ENCODE assay signal across 2 cellular contexts in genomic region chr7:126686474-126686873, GRCh38.
TF ChIP-seq lines count a peak whose summit lies in the region.

No MANE protein-coding gene starts in this region.

TF ChIP-seq in IMR-90, 13 proteins besides CTCF, POLR2A, EP300 and RAD21:
- TF ChIP-seq FOS (IDR thresholded peaks at IDR 0.05; ENCODE audit: low read depth, low read length), result no peak
- no peak for TF ChIP-seq MXI1 (IDR thresholded peaks at IDR 0.05; ENCODE audit: borderline replicate concordance, low read depth, low read length)
- TF ChIP-seq, protein P1, sequence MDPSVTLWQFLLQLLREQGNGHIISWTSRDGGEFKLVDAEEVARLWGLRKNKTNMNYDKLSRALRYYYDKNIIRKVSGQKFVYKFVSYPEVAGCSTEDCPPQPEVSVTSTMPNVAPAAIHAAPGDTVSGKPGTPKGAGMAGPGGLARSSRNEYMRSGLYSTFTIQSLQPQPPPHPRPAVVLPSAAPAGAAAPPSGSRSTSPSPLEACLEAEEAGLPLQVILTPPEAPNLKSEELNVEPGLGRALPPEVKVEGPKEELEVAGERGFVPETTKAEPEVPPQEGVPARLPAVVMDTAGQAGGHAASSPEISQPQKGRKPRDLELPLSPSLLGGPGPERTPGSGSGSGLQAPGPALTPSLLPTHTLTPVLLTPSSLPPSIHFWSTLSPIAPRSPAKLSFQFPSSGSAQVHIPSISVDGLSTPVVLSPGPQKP (IDR thresholded peaks at IDR 0.05; ENCODE audit: borderline replicate concordance, low read depth, low read length), result no peak
- no peak for TF ChIP-seq RCOR1 (IDR thresholded peaks at IDR 0.05; ENCODE audit: insufficient replicate concordance, low read length)
- no peak for TF ChIP-seq RFX5 (IDR thresholded peaks at IDR 0.05; ENCODE audit: low read depth, low read length)
- TF ChIP-seq CEBPB (IDR thresholded peaks at IDR 0.05; ENCODE audit: low read depth, low read length), result no peak
- TF ChIP-seq, protein P2, sequence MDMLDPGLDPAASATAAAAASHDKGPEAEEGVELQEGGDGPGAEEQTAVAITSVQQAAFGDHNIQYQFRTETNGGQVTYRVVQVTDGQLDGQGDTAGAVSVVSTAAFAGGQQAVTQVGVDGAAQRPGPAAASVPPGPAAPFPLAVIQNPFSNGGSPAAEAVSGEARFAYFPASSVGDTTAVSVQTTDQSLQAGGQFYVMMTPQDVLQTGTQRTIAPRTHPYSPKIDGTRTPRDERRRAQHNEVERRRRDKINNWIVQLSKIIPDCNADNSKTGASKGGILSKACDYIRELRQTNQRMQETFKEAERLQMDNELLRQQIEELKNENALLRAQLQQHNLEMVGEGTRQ (IDR thresholded peaks at IDR 0.05; ENCODE audit: low read depth, low read length), result no peak
- no peak for TF ChIP-seq SMC3 (IDR thresholded peaks at IDR 0.05; ENCODE audit: low read depth, low read length)
- TF ChIP-seq NFE2L2 (IDR thresholded peaks at IDR 0.05; ENCODE audit: low read depth, low read length), result no peak
TF ChIP-seq in IMR-90: peak in this region for 0.

TF ChIP-seq in H1, 55 proteins besides CTCF, POLR2A, EP300 and RAD21:
- TF ChIP-seq CHD1 (IDR thresholded peaks at IDR 0.05; ENCODE audit: low read depth, low read length) (no peak), EGR1 (IDR thresholded peaks at IDR 0.05; ENCODE audit: borderline replicate concordance, low read depth, low read length) (no peak), JUN (IDR thresholded peaks at IDR 0.05; ENCODE audit: low read depth, low read length) (no peak), TAF7 (optimal IDR thresholded peaks at IDR 0.05; ENCODE audit: borderline replicate concordance, low read depth, low read length) (no peak), SIN3A (conservative IDR thresholded peaks at IDR 0.05 in 1 of 2, IDR thresholded peaks at IDR 0.05 in 1 of 2; ENCODE audit: low read depth in 1 of 2, low read length in 2 of 2) (no peak), RFX5 (IDR thresholded peaks at IDR 0.05; ENCODE audit: borderline replicate concordance, low read depth, low read length) (no peak), SIX5 (IDR thresholded peaks at IDR 0.05; ENCODE audit: low read depth, low read length) (no peak), RBBP5 (IDR thresholded peaks at IDR 0.05; ENCODE audit: borderline replicate concordance, low read depth, low read length) (no peak), SAP30 (IDR thresholded peaks at IDR 0.05; ENCODE audit: insufficient read depth, insufficient replicate concordance, low read length) (no peak), RNF2 (IDR thresholded peaks at IDR 0.05; ENCODE audit: borderline replicate concordance, low read depth, low read length, missing control alignments, poor library complexity, severe bottlenecking) (no peak)
